ENCODE assay signal across 8 cellular contexts in genomic region chr17:7922499-7923289, GRCh38. TPM values are rescaled to one million over a fixed set of nuclear protein-coding genes. Genes with fewer than 3 reads are reported as not detected.
DNase-seq lines count a peak whose midpoint lies in the region; ATAC-seq and TF ChIP-seq lines count a peak whose summit lies in the region.

No MANE protein-coding gene starts in this region.

- H3K9me3 Mint-ChIP-seq in endodermal cell: no peaks in the 10 kb centered on the region
- H3K9me3 Mint-ChIP-seq in mesothelial cell of epicardium: no peaks in the 10 kb centered on the region

- no peak overlapping the region for H3K4me3 ChIP-seq in endodermal cell (ENCODE audit: low read length)

- no peaks in the 10 kb centered on the region for H3K36me3 ChIP-seq in endodermal cell (ENCODE audit: control insufficient read depth, insufficient read depth, low read length)

- peak; percentile 83 for DNase-seq in AG08396 (ENCODE audit: low spot score)
- DNase-seq in activated CD8-positive, alpha-beta memory T cell treated with anti-CD3 and anti-CD28 coated beads, Interleukin-2, amount 50 U/mL, for 4 hours: peak; percentile 85
- DNase-seq in endodermal cell: peak; percentile 96
- DNase-seq in mesothelial cell of epicardium (ENCODE audit: low spot score in 2 of 2, unreplicated experiment in 2 of 2): peak; percentile 71 to 82
- DNase-seq in stimulated activated CD8-positive, alpha-beta memory T cell treated with anti-CD3 and anti-CD28 coated beads, Interleukin-12 subunit alpha, Interleukin-12 subunit beta, amount 100 ng/mL, for 24 hours (ENCODE audit: extremely low read depth): peak; percentile 51
- no peak for DNase-seq in NCI-H446 (lab: John Stamatoyannopoulos, UW)

- peaks cover 2% of the 10 kb centered on the region for H3K4me1 ChIP-seq in endodermal cell (ENCODE audit: control insufficient read depth, insufficient read depth, low read length)

- peaks cover 88% of the 10 kb centered on the region for H3K27me3 Mint-ChIP-seq in endodermal cell (ENCODE audit: insufficient read depth)
- H3K27me3 Mint-ChIP-seq in mesothelial cell of epicardium (ENCODE audit: low read depth): peaks cover 2% of the 10 kb centered on the region

- no peak overlapping the region for H3K27ac ChIP-seq in endodermal cell (ENCODE audit: low read depth, low read length)

- TF ChIP-seq CTCF in endodermal cell (conservative IDR thresholded peaks at IDR 0.05) (no peak), mesothelial cell of epicardium (IDR thresholded peaks at IDR 0.05; ENCODE audit: unreplicated experiment) (no peak)

- 35% methylated on average over 25 to 42 of the region's 42 CpGs for WGBS in endodermal cell (ENCODE audit: insufficient coverage in 1 of 2, insufficient read length in 1 of 2), 2 experiments

- H3K9ac ChIP-seq in endodermal cell (ENCODE audit: extremely low read depth, low read length, poor library complexity, severe bottlenecking): no peak overlapping the region

- H3K27me3 ChIP-seq in endodermal cell (ENCODE audit: control insufficient read depth, insufficient read depth, low read length, poor library complexity, severe bottlenecking): peaks cover 39% of the 10 kb centered on the region

- peaks cover 16% of the 10 kb centered on the region for H3K4me1 Mint-ChIP-seq in endodermal cell
- H3K4me1 Mint-ChIP-seq in mesothelial cell of epicardium: peaks cover 17% of the 10 kb centered on the region

- ATAC-seq in HG02798 (IDR thresholded peaks at IDR 0.05; ENCODE audit: poor library complexity, unreplicated experiment) (peak; percentile 63), GM18861 (IDR thresholded peaks at IDR 0.05; ENCODE audit: unreplicated experiment) (no peak)

- H3K27ac Mint-ChIP-seq in endodermal cell: no peak overlapping the region
- H3K27ac Mint-ChIP-seq in mesothelial cell of epicardium: peak overlapping the region; percentile 68

- H3K4me3 Mint-ChIP-seq in endodermal cell (peak overlapping the region; percentile 42), mesothelial cell of epicardium (peak overlapping the region; percentile 54)

- H3K9me3 ChIP-seq in endodermal cell (ENCODE audit: control insufficient read depth, low read length): no peaks in the 10 kb centered on the region

- H3K36me3 Mint-ChIP-seq in endodermal cell (ENCODE audit: low read depth): no peaks in the 10 kb centered on the region
- H3K36me3 Mint-ChIP-seq in mesothelial cell of epicardium: no peaks in the 10 kb centered on the region

RNA-seq across cellular contexts. Expression of gene RNF227, which starts 6.6 kb away (rescaled TPM):
- total RNA-seq in endodermal cell: 1 to 10 TPM; 1.1 to 1.6 TPM
- 2.7 TPM for polyA plus RNA-seq in endodermal cell (2013, experiment 1 of 2)
- 2.5 TPM for polyA plus RNA-seq in endodermal cell (2013, experiment 2 of 2)
- total RNA-seq in mesothelial cell of epicardium: 3.0 to 3.4 TPM (median 3.1 TPM) in 3 replicates

RNA-seq across cellular contexts. Expression of gene KCNAB3, which starts 7.0 kb away (rescaled TPM):
- 1 to 10 TPM; 4.0 to 6.5 TPM for total RNA-seq in endodermal cell
- 16.3 TPM for polyA plus RNA-seq in endodermal cell (2013, experiment 1 of 2)
- polyA plus RNA-seq in endodermal cell (2013, experiment 2 of 2): 15.3 TPM
- total RNA-seq in mesothelial cell of epicardium: 18.4 to 18.8 TPM (median 18.5 TPM) in 3 replicates

RNA-seq across cellular contexts. Expression of gene TRAPPC1, which starts 9.1 kb away (rescaled TPM):
- 100 to 1,000 TPM; 150 to 170 TPM for total RNA-seq in endodermal cell
- polyA plus RNA-seq in endodermal cell (2013, experiment 1 of 2): 133 TPM
- 133 TPM for polyA plus RNA-seq in endodermal cell (2013, experiment 2 of 2)
- 98.7 to 119 TPM (median 111 TPM) in 3 replicates for total RNA-seq in mesothelial cell of epicardium

RNA-seq across cellular contexts. Expression of gene CNTROB, which starts 9.3 kb away (rescaled TPM):
- total RNA-seq in endodermal cell: 10 to 100 TPM; 47.5 to 57.4 TPM
- polyA plus RNA-seq in endodermal cell (2013, experiment 1 of 2): 69.8 TPM
- 56.3 TPM for polyA plus RNA-seq in endodermal cell (2013, experiment 2 of 2)
- total RNA-seq in mesothelial cell of epicardium: 49.4 to 51.5 TPM (median 50.0 TPM) in 3 replicates

RNA-seq across cellular contexts. Expression of gene CHD3, which starts 34.1 kb away (rescaled TPM):
- total RNA-seq in endodermal cell (10 to 100 TPM; 55.0 to 64.1 TPM), mesothelial cell of epicardium (333 to 339 TPM (median 337 TPM) in 3 replicates)
- 66.3 TPM for polyA plus RNA-seq in endodermal cell (2013, experiment 1 of 2)
- polyA plus RNA-seq in endodermal cell (2013, experiment 2 of 2): 63.7 TPM

Comparison
In these comparisons a context has a peak if more than half of its experiments do, and no peak if none do; other contexts are left out.
1. DNase-seq: peak in AG08396 (single experiment), activated CD8-positive, alpha-beta memory T cell treated with anti-CD3 and anti-CD28 coated beads, Interleukin-2, amount 50 U/mL, for 4 hours (single experiment), endodermal cell (single experiment), mesothelial cell of epicardium (2 of 2) and stimulated activated CD8-positive, alpha-beta memory T cell treated with anti-CD3 and anti-CD28 coated beads, Interleukin-12 subunit alpha, Interleukin-12 subunit beta, amount 100 ng/mL, for 24 hours (single experiment); none in NCI-H446 (0 of 2).